In genomic region chr13:68535329-68535728, GRCh38 we compare ENCODE assay signal across 21 cellular contexts.
DNase-seq lines count a peak whose midpoint lies in the region; ATAC-seq, FAIRE-seq and TF ChIP-seq lines count a peak whose summit lies in the region.
"Had no signal": no experiment of that assay in that cellular context is flagged by ENCODE, and none has a peak within 500 bp of the region (broad histone marks: within the 10 kb centered on the region; RNA-seq: fewer than 3 reads in every experiment).

No MANE protein-coding gene starts in this region.

- CTCF ChIA-PET in GM10248 (lab: Yijun Ruan, JAX): no interaction called here

- no peak overlapping the region for H3K4me3 Mint-ChIP-seq in osteocyte (ENCODE audit: unreplicated experiment)
- H3K4me3 Mint-ChIP-seq: activated CD8-positive, alpha-beta T cell treated with anti-CD3 and anti-CD28 coated beads for 36 hours; activated T-helper 17 cell treated with anti-CD3 and anti-CD28 coated beads, Interleukin-2, amount 50 U/mL, for 72 hours; central memory CD8-positive, alpha-beta T cell; naive B cell had no signal

- intact Hi-C loops in esophagus muscularis mucosa (cut with DNase I): no loop called here

- H3K36me3 Mint-ChIP-seq in osteocyte (ENCODE audit: unreplicated experiment): no peaks in the 10 kb centered on the region
- H3K36me3 Mint-ChIP-seq: naive B cell had no signal

- H3K9me3 ChIP-seq in mesenchymal stem cell (ENCODE audit: control insufficient read depth, low read length) (no peaks in the 10 kb centered on the region), esophagus muscularis mucosa (no peaks in the 10 kb centered on the region)
- H3K9me3 ChIP-seq: BLaER1, psoas muscle, stomach had no signal

- no peak overlapping the region for H3K27ac Mint-ChIP-seq in osteocyte (ENCODE audit: unreplicated experiment)
- H3K27ac Mint-ChIP-seq: activated CD8-positive, alpha-beta T cell treated with anti-CD3 and anti-CD28 coated beads for 36 hours; activated T-helper 17 cell treated with anti-CD3 and anti-CD28 coated beads, Interleukin-2, amount 50 U/mL, for 72 hours; naive B cell had no signal

- TF ChIP-seq CTCF in GM10248 (IDR thresholded peaks at IDR 0.05; ENCODE audit: control extremely low read depth, extremely low read depth, low read depth, missing control alignments) (no peak), osteocyte (IDR thresholded peaks at IDR 0.05) (no peak), esophagus muscularis mucosa (IDR thresholded peaks at IDR 0.05) (no peak)

- no peaks in the 10 kb centered on the region for H3K9me3 Mint-ChIP-seq in osteocyte (ENCODE audit: unreplicated experiment)

- H4K8ac ChIP-seq in mesenchymal stem cell (ENCODE audit: low read length): no peak overlapping the region

- no peaks in the 10 kb centered on the region for H3K4me1 Mint-ChIP-seq in osteocyte (ENCODE audit: unreplicated experiment)
- H3K4me1 Mint-ChIP-seq: activated T-helper 17 cell treated with anti-CD3 and anti-CD28 coated beads, Interleukin-2, amount 50 U/mL, for 72 hours; central memory CD8-positive, alpha-beta T cell; naive B cell had no signal

- no peak for FAIRE-seq in urothelium cell line (lab: Jason Lieb, UNC)

- H3K4me3 ChIP-seq in mesenchymal stem cell (ENCODE audit: insufficient read depth in 1 of 2, low read depth in 1 of 2, low read length in 2 of 2) (no peak overlapping the region), esophagus muscularis mucosa (no peak overlapping the region)
- H3K4me3 ChIP-seq: BLaER1, psoas muscle, stomach had no signal

- TF ChIP-seq EP300 in esophagus muscularis mucosa (IDR thresholded peaks at IDR 0.05): no peak

- H3K4me1 ChIP-seq in mesenchymal stem cell (ENCODE audit: control insufficient read depth, insufficient read depth, low read depth, low read length) (no peaks in the 10 kb centered on the region), esophagus muscularis mucosa (no peaks in the 10 kb centered on the region)
- H3K4me1 ChIP-seq: BLaER1, psoas muscle, stomach had no signal

- WGBS in mesenchymal stem cell: no CpG with 5 or more reads among the region's 1 CpG
- WGBS in esophagus muscularis mucosa: 93% methylated on average over 1 of the region's 1 CpG

- no peak for DNase-seq in mesenchymal stem cell
- DNase-seq in GM10248 (ENCODE audit: extremely low spot score): no peak
- DNase-seq in urothelium cell line (ENCODE audit: low spot score): no peak
- DNase-seq in osteocyte (ENCODE audit: extremely low spot score, unreplicated experiment): no peak
- DNase-seq in esophagus muscularis mucosa (ENCODE audit: extremely low spot score): no peak
- DNase-seq: activated CD8-positive, alpha-beta T cell treated with anti-CD3 and anti-CD28 coated beads for 36 hours; DMS 273 treated with DMSO at 0.1 percent for 48 hours; HCEC 1CT; Kasumi-1; left ventricle myocardium superior; naive B cell; NCI-H1417 treated with DMSO at 0.1 percent for 48 hours; NCI-H446 treated with DMSO at 0.1 percent for 48 hours; psoas muscle; stomach had no signal

- no peak overlapping the region for H4K91ac ChIP-seq in mesenchymal stem cell (ENCODE audit: low read length)

- H3K27ac ChIP-seq in mesenchymal stem cell (ENCODE audit: low read length, poor library complexity, severe bottlenecking) (no peak overlapping the region), esophagus muscularis mucosa (replicated peaks in 1 of 4) (no peak overlapping the region)
- H3K27ac ChIP-seq: BLaER1, psoas muscle, stomach had no signal

- no peaks in the 10 kb centered on the region for H3K79me1 ChIP-seq in mesenchymal stem cell (replicated peaks; ENCODE audit: low read length, poor library complexity, severe bottlenecking)

- H3K27me3 ChIP-seq in mesenchymal stem cell (ENCODE audit: control insufficient read depth in 1 of 2, insufficient read depth in 1 of 2, low read length in 2 of 2): no peaks in the 10 kb centered on the region
- H3K27me3 ChIP-seq in esophagus muscularis mucosa: no peaks in the 10 kb centered on the region
- H3K27me3 ChIP-seq: BLaER1, stomach had no signal

- H2BK5ac ChIP-seq in mesenchymal stem cell (ENCODE audit: low read depth, low read length, poor library complexity, severe bottlenecking): no peak overlapping the region

- H2AK5ac ChIP-seq in mesenchymal stem cell (ENCODE audit: low read length, severe bottlenecking): no peak overlapping the region

- no peak overlapping the region for H2BK120ac ChIP-seq in mesenchymal stem cell (ENCODE audit: low read depth, low read length)

- H3K14ac ChIP-seq in mesenchymal stem cell (ENCODE audit: low read length in 2 of 2): no peak overlapping the region

- ATAC-seq in GM19328 (IDR thresholded peaks at IDR 0.05; ENCODE audit: unreplicated experiment) (peak; percentile 71), GM21786 (IDR thresholded peaks at IDR 0.05; ENCODE audit: unreplicated experiment) (peak; percentile 80), HG03159 (IDR thresholded peaks at IDR 0.05; ENCODE audit: unreplicated experiment) (peak; percentile 95)
- ATAC-seq: activated CD8-positive, alpha-beta T cell treated with anti-CD3 and anti-CD28 coated beads for 36 hours; activated T-helper 17 cell treated with anti-CD3 and anti-CD28 coated beads, Interleukin-2, amount 50 U/mL, for 72 hours; left ventricle myocardium superior; psoas muscle had no signal

- H3K9ac ChIP-seq in mesenchymal stem cell (ENCODE audit: low read length): no peak overlapping the region
- H3K9ac ChIP-seq: BLaER1 had no signal

- H2AFZ ChIP-seq in mesenchymal stem cell (ENCODE audit: low read depth, low read length): peak overlapping the region; percentile 37

- H2BK12ac ChIP-seq in mesenchymal stem cell (ENCODE audit: low read length in 2 of 2): no peak overlapping the region

- H3K18ac ChIP-seq in mesenchymal stem cell (ENCODE audit: low read depth in 1 of 2, low read length in 2 of 2): no peak overlapping the region

- no peaks in the 10 kb centered on the region for H3K36me3 ChIP-seq in mesenchymal stem cell (ENCODE audit: control insufficient read depth in 1 of 2, insufficient read depth in 2 of 2, low read depth in 1 of 2, low read length in 2 of 2)
- H3K36me3 ChIP-seq in esophagus muscularis mucosa: no peaks in the 10 kb centered on the region
- H3K36me3 ChIP-seq: BLaER1, stomach had no signal

- POLR2A ChIA-PET in GM10248 (lab: Yijun Ruan, JAX): no interaction called here

- no peak overlapping the region for H3K4me2 ChIP-seq in mesenchymal stem cell (ENCODE audit: low read length, poor library complexity, severe bottlenecking)
- H3K4me2 ChIP-seq: BLaER1 had no signal

- no peak overlapping the region for H2BK15ac ChIP-seq in mesenchymal stem cell (ENCODE audit: low read depth, poor library complexity, severe bottlenecking)

- no peaks in the 10 kb centered on the region for H3K27me3 Mint-ChIP-seq in osteocyte (ENCODE audit: unreplicated experiment)
- H3K27me3 Mint-ChIP-seq: activated CD8-positive, alpha-beta T cell treated with anti-CD3 and anti-CD28 coated beads for 36 hours; activated T-helper 17 cell treated with anti-CD3 and anti-CD28 coated beads, Interleukin-2, amount 50 U/mL, for 72 hours; central memory CD8-positive, alpha-beta T cell; naive B cell had no signal

- H3K4ac ChIP-seq in mesenchymal stem cell (ENCODE audit: low read depth in 1 of 2, low read length in 2 of 2): no peak overlapping the region

- H3K23ac ChIP-seq in mesenchymal stem cell (ENCODE audit: low read length in 2 of 2): no peak overlapping the region

- no peak for TF ChIP-seq POLR2A in esophagus muscularis mucosa (IDR thresholded peaks at IDR 0.05; ENCODE audit: low read depth)
